16 cellular contexts compared by ENCODE assay signal in the genomic region with DNA sequence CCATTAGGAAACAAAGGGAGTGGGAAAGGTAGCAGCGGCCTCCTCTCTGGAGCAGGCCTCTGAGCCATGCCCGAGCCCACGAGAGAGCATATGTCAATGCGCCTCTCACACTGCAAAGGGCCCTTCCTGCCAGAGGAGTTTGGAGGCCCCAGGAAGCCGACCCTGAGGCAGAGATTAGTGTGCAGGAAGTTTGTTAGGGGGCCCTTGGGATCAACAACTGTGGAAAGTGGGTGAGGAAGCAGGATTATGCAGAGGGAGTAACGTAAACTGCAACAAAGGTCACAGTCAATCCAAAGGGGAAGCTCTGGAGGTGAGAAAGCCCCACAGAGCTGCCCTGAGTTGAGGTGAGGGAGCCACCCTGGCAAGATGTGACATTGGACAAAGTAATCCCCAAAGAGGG. TPM values are rescaled to one million over a fixed set of nuclear protein-coding genes. Genes with fewer than 3 reads are reported as not detected.
DNase-seq lines count a peak whose midpoint lies in the region; ATAC-seq and TF ChIP-seq lines count a peak whose summit lies in the region.
"Had no signal": no experiment of that assay in that cellular context is flagged by ENCODE, and none has a peak within 500 bp of the region (broad histone marks: within the 10 kb centered on the region; RNA-seq: fewer than 3 reads in every experiment).

No MANE protein-coding gene starts in this region.

- no peaks in the 10 kb centered on the region for H3K9me3 ChIP-seq in upper lobe of right lung
- H3K9me3 ChIP-seq: Peyer's patch had no signal

- no peak overlapping the region for H3K4me3 ChIP-seq in upper lobe of right lung
- H3K4me3 ChIP-seq: Peyer's patch had no signal

- peak overlapping the region; percentile 67 for H3K27ac Mint-ChIP-seq in activated T-helper 17 cell treated with anti-CD3 and anti-CD28 coated beads, Interleukin-2, amount 50 U/mL, for 72 hours
- H3K27ac Mint-ChIP-seq in stimulated activated effector memory CD8-positive, alpha-beta T cell treated with anti-CD3 and anti-CD28 coated beads, Interleukin-12 subunit alpha, Interleukin-12 subunit beta, amount 100 ng/mL, for 72 hours, result peak overlapping the region; percentile 73
- no peak overlapping the region for H3K27ac Mint-ChIP-seq in activated naive CD8-positive, alpha-beta T cell treated with anti-CD3 and anti-CD28 coated beads for 36 hours
- H3K27ac Mint-ChIP-seq: B cell; CD8-positive, alpha-beta T cell had no signal

- peaks cover 5% of the 10 kb centered on the region for H3K4me1 Mint-ChIP-seq in activated T-helper 17 cell treated with anti-CD3 and anti-CD28 coated beads, Interleukin-2, amount 50 U/mL, for 72 hours
- H3K4me1 Mint-ChIP-seq in stimulated activated effector memory CD8-positive, alpha-beta T cell treated with anti-CD3 and anti-CD28 coated beads, Interleukin-12 subunit alpha, Interleukin-12 subunit beta, amount 100 ng/mL, for 72 hours, result peaks cover 24% of the 10 kb centered on the region
- H3K4me1 Mint-ChIP-seq in activated naive CD8-positive, alpha-beta T cell treated with anti-CD3 and anti-CD28 coated beads for 36 hours, result no peaks in the 10 kb centered on the region

- intact Hi-C loops in upper lobe of right lung (cut with DNase I), result no loop called here

- TF ChIP-seq CTCF in upper lobe of right lung (IDR thresholded peaks at IDR 0.05), result no peak

- H3K27me3 ChIP-seq in upper lobe of right lung, result no peaks in the 10 kb centered on the region
- H3K27me3 ChIP-seq: Peyer's patch had no signal

- DNase-seq in NCI-H82 (lab: John Stamatoyannopoulos, UW) (peak; percentile 83), mesenteric fat pad (ENCODE audit: low spot score) (peak; percentile 39), upper lobe of right lung (no peak), DMS79 treated with DMSO at 0.1 percent for 48 hours (lab: John Stamatoyannopoulos, UW) (no peak)
- no peak for DNase-seq in stimulated activated effector memory CD8-positive, alpha-beta T cell treated with anti-CD3 and anti-CD28 coated beads, Interleukin-12 subunit alpha, Interleukin-12 subunit beta, amount 100 ng/mL, for 72 hours (ENCODE audit: low spot score in 2 of 2)
- no peak for DNase-seq in activated naive CD8-positive, alpha-beta T cell treated with anti-CD3 and anti-CD28 coated beads for 36 hours
- DNase-seq: KG1, NCI-H1092 treated with DMSO at 0.1 percent for 48 hours, NCI-H1694 treated with DMSO at 0.1 percent for 48 hours, NCI-H2171, NCI-H774, Peyer's patch, SHP77 treated with DMSO at 0.1 percent for 48 hours had no signal

- H3K27ac ChIP-seq in upper lobe of right lung, result no peak overlapping the region

- no peaks in the 10 kb centered on the region for H3K4me1 ChIP-seq in upper lobe of right lung

- peak overlapping the region; percentile 46 for H3K4me3 Mint-ChIP-seq in activated T-helper 17 cell treated with anti-CD3 and anti-CD28 coated beads, Interleukin-2, amount 50 U/mL, for 72 hours
- H3K4me3 Mint-ChIP-seq in stimulated activated effector memory CD8-positive, alpha-beta T cell treated with anti-CD3 and anti-CD28 coated beads, Interleukin-12 subunit alpha, Interleukin-12 subunit beta, amount 100 ng/mL, for 72 hours, result peak overlapping the region; percentile 34
- H3K4me3 Mint-ChIP-seq in activated naive CD8-positive, alpha-beta T cell treated with anti-CD3 and anti-CD28 coated beads for 36 hours, result no peak overlapping the region
- H3K4me3 Mint-ChIP-seq: B cell; CD8-positive, alpha-beta T cell had no signal

- H3K27me3 Mint-ChIP-seq in activated T-helper 17 cell treated with anti-CD3 and anti-CD28 coated beads, Interleukin-2, amount 50 U/mL, for 72 hours, result no peaks in the 10 kb centered on the region
- H3K27me3 Mint-ChIP-seq in activated naive CD8-positive, alpha-beta T cell treated with anti-CD3 and anti-CD28 coated beads for 36 hours, result peaks cover 13% of the 10 kb centered on the region

- ATAC-seq in activated T-helper 17 cell treated with anti-CD3 and anti-CD28 coated beads, Interleukin-2, amount 50 U/mL, for 72 hours (replicated peaks), result no peak
- ATAC-seq in stimulated activated effector memory CD8-positive, alpha-beta T cell treated with anti-CD3 and anti-CD28 coated beads, Interleukin-12 subunit alpha, Interleukin-12 subunit beta, amount 100 ng/mL, for 72 hours, result no peak
- no peak for ATAC-seq in upper lobe of right lung
- ATAC-seq: CD8-positive, alpha-beta T cell had no signal

- H3K9me3 Mint-ChIP-seq in activated T-helper 17 cell treated with anti-CD3 and anti-CD28 coated beads, Interleukin-2, amount 50 U/mL, for 72 hours, result no peaks in the 10 kb centered on the region
- no peaks in the 10 kb centered on the region for H3K9me3 Mint-ChIP-seq in stimulated activated effector memory CD8-positive, alpha-beta T cell treated with anti-CD3 and anti-CD28 coated beads, Interleukin-12 subunit alpha, Interleukin-12 subunit beta, amount 100 ng/mL, for 72 hours
- H3K9me3 Mint-ChIP-seq in activated naive CD8-positive, alpha-beta T cell treated with anti-CD3 and anti-CD28 coated beads for 36 hours, result no peaks in the 10 kb centered on the region
- H3K9me3 Mint-ChIP-seq: CD8-positive, alpha-beta T cell had no signal

- H3K36me3 Mint-ChIP-seq in activated T-helper 17 cell treated with anti-CD3 and anti-CD28 coated beads, Interleukin-2, amount 50 U/mL, for 72 hours (ENCODE audit: low read depth), result no peaks in the 10 kb centered on the region
- H3K36me3 Mint-ChIP-seq in stimulated activated effector memory CD8-positive, alpha-beta T cell treated with anti-CD3 and anti-CD28 coated beads, Interleukin-12 subunit alpha, Interleukin-12 subunit beta, amount 100 ng/mL, for 72 hours, result no peaks in the 10 kb centered on the region
- no peaks in the 10 kb centered on the region for H3K36me3 Mint-ChIP-seq in activated naive CD8-positive, alpha-beta T cell treated with anti-CD3 and anti-CD28 coated beads for 36 hours
- H3K36me3 Mint-ChIP-seq: CD8-positive, alpha-beta T cell had no signal

- no peaks in the 10 kb centered on the region for H3K36me3 ChIP-seq in upper lobe of right lung
- H3K36me3 ChIP-seq: Peyer's patch had no signal

RNA-seq across cellular contexts. Expression of a gene that starts 17.4 kb away (rescaled TPM):
- 1 to 10 TPM in 1 of 2 donors, under 1 TPM in 1; 0.45 to 1.0 TPM for total RNA-seq in activated T-helper 17 cell treated with anti-CD3 and anti-CD28 coated beads, Interleukin-2, amount 50 U/mL, for 72 hours
- total RNA-seq in mesenteric fat pad (7.5 TPM), upper lobe of right lung (9.2 TPM)
- under 1 TPM; 0.08 TPM for total RNA-seq in activated naive CD8-positive, alpha-beta T cell treated with anti-CD3 and anti-CD28 coated beads for 36 hours

Comparison
In these comparisons a context has a peak if more than half of its experiments do, and no peak if none do; other contexts are left out.
1. DNase-seq: peak in NCI-H82 (single experiment) and mesenteric fat pad (single experiment); none in stimulated activated effector memory CD8-positive, alpha-beta T cell treated with anti-CD3 and anti-CD28 coated beads, Interleukin-12 subunit alpha, Interleukin-12 subunit beta, amount 100 ng/mL, for 72 hours (0 of 2), upper lobe of right lung (single experiment), DMS79 treated with DMSO at 0.1 percent for 48 hours (single experiment) and activated naive CD8-positive, alpha-beta T cell treated with anti-CD3 and anti-CD28 coated beads for 36 hours (single experiment).